1 cellular context compared by ENCODE assay signal in genomic region chr7:122305475-122306319, GRCh38.
TF ChIP-seq lines count a peak whose summit lies in the region.

No MANE protein-coding gene starts in this region.

TF ChIP-seq in H1, 55 proteins besides CTCF, POLR2A, EP300 and RAD21:
- TF ChIP-seq BRCA1 (IDR thresholded peaks at IDR 0.05; ENCODE audit: low read depth, low read length) (no peak), TCF12 (IDR thresholded peaks at IDR 0.05; ENCODE audit: low read depth, low read length) (no peak), GTF2F1 (IDR thresholded peaks at IDR 0.05; ENCODE audit: borderline replicate concordance, low read depth, low read length) (no peak), ATF3 (IDR thresholded peaks at IDR 0.05; ENCODE audit: insufficient read depth, low read depth, low read length) (no peak), SP1 (IDR thresholded peaks at IDR 0.05; ENCODE audit: low read depth, low read length) (no peak), MAFK (IDR thresholded peaks at IDR 0.05; ENCODE audit: low read depth, low read length) (no peak), YY1 (IDR thresholded peaks at IDR 0.05; ENCODE audit: low read depth, low read length) (no peak), ASH2L (IDR thresholded peaks at IDR 0.05; ENCODE audit: low read length) (peak; percentile 6), CBX8 (IDR thresholded peaks at IDR 0.05; ENCODE audit: borderline replicate concordance, low read depth, low read length) (no peak; the same call in 1 of the 2 replicates), SIX5 (IDR thresholded peaks at IDR 0.05; ENCODE audit: low read depth, low read length) (no peak), FOSL1 (IDR thresholded peaks at IDR 0.05; ENCODE audit: insufficient read depth, low read depth, low read length) (no peak), CEBPB (IDR thresholded peaks at IDR 0.05; ENCODE audit: low read depth, low read length) (no peak), HDAC6 (IDR thresholded peaks at IDR 0.05; ENCODE audit: low read depth, low read length) (no peak), CHD7 (IDR thresholded peaks at IDR 0.05; ENCODE audit: insufficient replicate concordance, low read length) (no peak), EGR1 (IDR thresholded peaks at IDR 0.05; ENCODE audit: borderline replicate concordance, low read depth, low read length) (0 out of 2 replicates have a peak, but pooled peaks have one; percentile 47), CBX5 (IDR thresholded peaks at IDR 0.05; ENCODE audit: low read depth, low read length) (no peak), TBP (IDR thresholded peaks at IDR 0.05; ENCODE audit: low read depth, low read length) (no peak), SP4 (IDR thresholded peaks at IDR 0.05; ENCODE audit: low read length) (no peak), CREB1 (IDR thresholded peaks at IDR 0.05) (no peak), NANOG (IDR thresholded peaks at IDR 0.05; ENCODE audit: insufficient read depth, low read depth, low read length, poor library complexity, severe bottlenecking) (no peak), SIRT6 (IDR thresholded peaks at IDR 0.05; ENCODE audit: low read length) (no peak), SIN3A (conservative IDR thresholded peaks at IDR 0.05 in 1 of 2, IDR thresholded peaks at IDR 0.05 in 1 of 2; ENCODE audit: low read depth in 1 of 2, low read length in 2 of 2) (0 out of 4 replicates have a peak, but pooled peaks of 1 of the 2 experiments have one; percentile 46), BCL11A (IDR thresholded peaks at IDR 0.05; ENCODE audit: low read depth in 2 of 2, low read length in 2 of 2) (no peak), BACH1 (IDR thresholded peaks at IDR 0.05; ENCODE audit: low read length) (no peak), NRF1 (IDR thresholded peaks at IDR 0.05; ENCODE audit: low read depth, low read length) (no peak), RNF2 (IDR thresholded peaks at IDR 0.05; ENCODE audit: borderline replicate concordance, low read depth, low read length, missing control alignments, poor library complexity, severe bottlenecking) (peak; percentile 63), MAX (IDR thresholded peaks at IDR 0.05) (peak; percentile 86), TAF7 (optimal IDR thresholded peaks at IDR 0.05; ENCODE audit: borderline replicate concordance, low read depth, low read length) (no peak), RBBP5 (IDR thresholded peaks at IDR 0.05; ENCODE audit: borderline replicate concordance, low read depth, low read length) (no peak; the same call in 1 of the 2 replicates), TAF1 (IDR thresholded peaks at IDR 0.05; ENCODE audit: low read depth, low read length) (0 out of 2 replicates have a peak, but pooled peaks have one; percentile 11), TEAD4 (IDR thresholded peaks at IDR 0.05; ENCODE audit: low read depth, low read length) (no peak), CHD2 (IDR thresholded peaks at IDR 0.05; ENCODE audit: low read length) (no peak), SAP30 (IDR thresholded peaks at IDR 0.05; ENCODE audit: insufficient read depth, insufficient replicate concordance, low read length) (peak; percentile 52), EZH2 (IDR thresholded peaks at IDR 0.05; ENCODE audit: low read depth, low read length, severe bottlenecking) (peak; percentile 92), PHF8 (conservative IDR thresholded peaks at IDR 0.05; ENCODE audit: low read depth, low read length) (no peak), KDM1A (IDR thresholded peaks at IDR 0.05; ENCODE audit: borderline replicate concordance, low read length) (no peak), KDM4A (IDR thresholded peaks at IDR 0.05; ENCODE audit: low read depth, low read length, severe bottlenecking) (peak; percentile 82), SP2 (IDR thresholded peaks at IDR 0.05; ENCODE audit: low read length) (no peak), GABPA (IDR thresholded peaks at IDR 0.05; ENCODE audit: borderline replicate concordance, insufficient read depth, low read length) (no peak), KDM5A (IDR thresholded peaks at IDR 0.05; ENCODE audit: low read length) (no peak), JUND (IDR thresholded peaks at IDR 0.05; ENCODE audit: low read length) (no peak), USF2 (IDR thresholded peaks at IDR 0.05; ENCODE audit: low read length) (no peak), RXRA (IDR thresholded peaks at IDR 0.05; ENCODE audit: insufficient read depth, low read depth, low read length) (no peak), HDAC2 (IDR thresholded peaks at IDR 0.05; ENCODE audit: borderline replicate concordance in 1 of 2, low read depth in 2 of 2, low read length in 2 of 2) (0 out of 4 replicates have a peak, but pooled peaks of 1 of the 2 experiments have one; percentile 48), POU5F1 (IDR thresholded peaks at IDR 0.05; ENCODE audit: low read depth, low read length) (no peak), RFX5 (IDR thresholded peaks at IDR 0.05; ENCODE audit: borderline replicate concordance, low read depth, low read length) (no peak), JUN (IDR thresholded peaks at IDR 0.05; ENCODE audit: low read depth, low read length) (no peak), ZNF274 (IDR thresholded peaks at IDR 0.05; ENCODE audit: borderline replicate concordance, extremely low read depth, low read length) (no peak), POLR2AphosphoS5 (IDR thresholded peaks at IDR 0.05; ENCODE audit: low read depth, low read length) (no peak), CTBP2 (IDR thresholded peaks at IDR 0.05; ENCODE audit: borderline replicate concordance, insufficient read depth, insufficient read length, low read length) (peak; percentile 19), CHD1 (IDR thresholded peaks at IDR 0.05; ENCODE audit: low read depth, low read length) (no peak), SUZ12 (IDR thresholded peaks at IDR 0.05; ENCODE audit: low read length) (peak; percentile 87; the same call in 1 of the 2 replicates), SRF (IDR thresholded peaks at IDR 0.05; ENCODE audit: low read depth, low read length) (no peak)
- TF ChIP-seq, protein P1, sequence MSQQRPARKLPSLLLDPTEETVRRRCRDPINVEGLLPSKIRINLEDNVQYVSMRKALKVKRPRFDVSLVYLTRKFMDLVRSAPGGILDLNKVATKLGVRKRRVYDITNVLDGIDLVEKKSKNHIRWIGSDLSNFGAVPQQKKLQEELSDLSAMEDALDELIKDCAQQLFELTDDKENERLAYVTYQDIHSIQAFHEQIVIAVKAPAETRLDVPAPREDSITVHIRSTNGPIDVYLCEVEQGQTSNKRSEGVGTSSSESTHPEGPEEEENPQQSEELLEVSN (IDR thresholded peaks at IDR 0.05), result no peak; the same call in 1 of the 2 replicates
- TF ChIP-seq, protein P2, sequence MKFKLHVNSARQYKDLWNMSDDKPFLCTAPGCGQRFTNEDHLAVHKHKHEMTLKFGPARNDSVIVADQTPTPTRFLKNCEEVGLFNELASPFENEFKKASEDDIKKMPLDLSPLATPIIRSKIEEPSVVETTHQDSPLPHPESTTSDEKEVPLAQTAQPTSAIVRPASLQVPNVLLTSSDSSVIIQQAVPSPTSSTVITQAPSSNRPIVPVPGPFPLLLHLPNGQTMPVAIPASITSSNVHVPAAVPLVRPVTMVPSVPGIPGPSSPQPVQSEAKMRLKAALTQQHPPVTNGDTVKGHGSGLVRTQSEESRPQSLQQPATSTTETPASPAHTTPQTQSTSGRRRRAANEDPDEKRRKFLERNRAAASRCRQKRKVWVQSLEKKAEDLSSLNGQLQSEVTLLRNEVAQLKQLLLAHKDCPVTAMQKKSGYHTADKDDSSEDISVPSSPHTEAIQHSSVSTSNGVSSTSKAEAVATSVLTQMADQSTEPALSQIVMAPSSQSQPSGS (IDR thresholded peaks at IDR 0.05; ENCODE audit: low read length), result no peak; the same call in 1 of the 2 replicates
